Comparison of ENCODE assay signal across 9 cellular contexts in genomic region chr3:123068227-123069020, GRCh38. TPM values are rescaled to one million over a fixed set of nuclear protein-coding genes. Genes with fewer than 3 reads are reported as not detected.
DNase-seq lines count a peak whose midpoint lies in the region; ATAC-seq, FAIRE-seq and TF ChIP-seq lines count a peak whose summit lies in the region.
"Had no signal": no experiment of that assay in that cellular context is flagged by ENCODE, and none has a peak within 500 bp of the region (broad histone marks: within the 10 kb centered on the region; RNA-seq: fewer than 3 reads in every experiment).

No MANE protein-coding gene starts in this region.

- TF ChIP-seq RAD21 in A549 (conservative IDR thresholded peaks at IDR 0.05 in 1 of 2, IDR thresholded peaks at IDR 0.05 in 1 of 2), result no peak
- TF ChIP-seq RAD21 in liver (IDR thresholded peaks at IDR 0.05), result peak; percentile 33 to 37

- H3K36me3 ChIP-seq in adrenal gland (replicated peaks in 1 of 2), result no peaks in the 10 kb centered on the region
- H3K36me3 ChIP-seq in liver (ENCODE audit: control insufficient read depth in 4 of 4, insufficient read depth in 3 of 4, low read depth in 1 of 4, low read length in 3 of 4), result no peaks in the 10 kb centered on the region

- no peak for FAIRE-seq in A549 (lab: Jason Lieb, UNC)
- FAIRE-seq: islet of Langerhans had no signal

- peak overlapping the region; percentile 98 for H3K4me3 ChIP-seq in A549
- peak overlapping the region; percentile 90 for H3K4me3 ChIP-seq in HFF-Myc (replicated peaks; ENCODE audit: low read depth, low read length)
- H3K4me3 ChIP-seq in adrenal gland, result peak overlapping the region in 2 of 4 donors; percentile 72 to 94
- H3K4me3 ChIP-seq in liver (ENCODE audit: low read depth in 1 of 3, low read length in 3 of 3), result peak overlapping the region; percentile 68 to 94 (median 87)

- POLR2A ChIA-PET in A549 (lab: Yijun Ruan, JAX), result no interaction called here

- CTCF ChIA-PET in A549 (lab: Yijun Ruan, JAX), result interaction anchor here (0.5 to 2.9 kb wide), 5 partner anchors 22 to 1522 kb away, joined by 3 to 18 read pairs (median 3); partner anchors contain the start of gene SEMA5B

- peak; percentile 31 to 61; a peak in 5 of 6 replicates for ATAC-seq in A549
- ATAC-seq in GM18867 (IDR thresholded peaks at IDR 0.05; ENCODE audit: unreplicated experiment), result no peak
- no peak for ATAC-seq in GM21825 (IDR thresholded peaks at IDR 0.05; ENCODE audit: unreplicated experiment)
- no peak for ATAC-seq in HG03280 (IDR thresholded peaks at IDR 0.05; ENCODE audit: unreplicated experiment)
- no peak for ATAC-seq in GM18861 (IDR thresholded peaks at IDR 0.05; ENCODE audit: unreplicated experiment)

- H3K9me3 ChIP-seq in A549 (no peaks in the 10 kb centered on the region), adrenal gland (replicated peaks in 1 of 3) (no peaks in the 10 kb centered on the region), liver (ENCODE audit: control insufficient read depth in 4 of 4, low read length in 3 of 4) (no peaks in the 10 kb centered on the region)

- H3K27me3 ChIP-seq in adrenal gland (no peaks in the 10 kb centered on the region), liver (ENCODE audit: control insufficient read depth in 4 of 4, insufficient read depth in 4 of 4, low read length in 3 of 4) (no peaks in the 10 kb centered on the region)

- DNase-seq in A549 (ENCODE audit: low read depth in 1 of 2, low spot score in 1 of 2) (peak; percentile 60 to 61), HFF-Myc (ENCODE audit: extremely low read depth, low read depth) (no peak), adrenal gland (peak in 2 of 7 donors; percentile 34 to 74)

- intact Hi-C loops in adrenal gland (cut with DNase I), result no loop called here

- TF ChIP-seq POLR2A in A549 (IDR thresholded peaks at IDR 0.05; ENCODE audit: low read length), result no peak
- TF ChIP-seq POLR2A in adrenal gland (IDR thresholded peaks at IDR 0.05), result no peak

- 24% methylated on average over 13 of the region's 13 CpGs for WGBS in A549 (ENCODE audit: missing lambda C conversion rate)
- 36 to 51% (median 41%) methylated on average over 13 of the region's 13 CpGs for WGBS in adrenal gland, 4 donors
- 27% methylated on average over 13 of the region's 13 CpGs for WGBS in liver

- H3K4me1 ChIP-seq in A549, result peaks cover 23% of the 10 kb centered on the region
- peaks cover 29 to 47% of the 10 kb centered on the region in 2 donors for H3K4me1 ChIP-seq in adrenal gland (replicated peaks in 1 of 2)
- H3K4me1 ChIP-seq in liver (ENCODE audit: control insufficient read depth in 4 of 4, insufficient read depth in 4 of 4, low read length in 3 of 4), result peaks cover 8 to 54% (median 39%) of the 10 kb centered on the region in 4 donors

- TF ChIP-seq EP300 in A549 (IDR thresholded peaks at IDR 0.05), result no peak

- H3K27ac ChIP-seq in A549, result peak overlapping the region; percentile 90
- peak overlapping the region in 3 of 5 donors; percentile 80 to 91 (median 80) for H3K27ac ChIP-seq in adrenal gland
- H3K27ac ChIP-seq in liver (ENCODE audit: low read depth in 1 of 2, low read length in 2 of 2), result peak overlapping the region; percentile 93 to 95

- peak overlapping the region; percentile 83 for H3K4me2 ChIP-seq in A549

- H3K9ac ChIP-seq in liver (ENCODE audit: low read depth in 1 of 2, low read length in 2 of 2), result peak overlapping the region; percentile 53 to 82

- no peak for TF ChIP-seq CTCF in A549 (IDR thresholded peaks at IDR 0.05)
- no peak for TF ChIP-seq CTCF in HFF-Myc (IDR thresholded peaks at IDR 0.05; ENCODE audit: low read depth, low read length, missing control alignments)
- no peak for TF ChIP-seq CTCF in adrenal gland (IDR thresholded peaks at IDR 0.05)
- TF ChIP-seq CTCF in liver (IDR thresholded peaks at IDR 0.05; ENCODE audit: low read depth, low read length, missing input control), result no peak

TF ChIP-seq in A549, 52 proteins besides CTCF, POLR2A, EP300 and RAD21:
- TF ChIP-seq MAX (IDR thresholded peaks at IDR 0.05) (0 out of 2 replicates have a peak, but pooled peaks have one; percentile 3), JUN (IDR thresholded peaks at IDR 0.05) (no peak), BCL3 (IDR thresholded peaks at IDR 0.05) (no peak)
TF ChIP-seq in A549: peak in this region for 1.

TF ChIP-seq in liver, 16 proteins besides CTCF, POLR2A, EP300 and RAD21 (continues in another document):
- peak; percentile 88 for TF ChIP-seq TAF1 (conservative IDR thresholded peaks at IDR 0.05)
- TF ChIP-seq EGR1 (IDR thresholded peaks at IDR 0.05; ENCODE audit: low read depth in 2 of 2), result peak in 1 of 2 donors; percentile 32
- TF ChIP-seq NR2F2 (IDR thresholded peaks at IDR 0.05), result no peak
- TF ChIP-seq HNF4A (conservative IDR thresholded peaks at IDR 0.05), result peak; percentile 87 to 89
- peak; percentile 84 for TF ChIP-seq SP1 (IDR thresholded peaks at IDR 0.05)
- TF ChIP-seq JUND (IDR thresholded peaks at IDR 0.05), result peak; percentile 64 to 84
- TF ChIP-seq RXRA (IDR thresholded peaks at IDR 0.05), result peak; percentile 89 to 92
- peak; percentile 78 for TF ChIP-seq ZBTB33 (IDR thresholded peaks at IDR 0.05)
- peak; percentile 57 for TF ChIP-seq ATF3 (IDR thresholded peaks at IDR 0.05)
- TF ChIP-seq HNF4G (IDR thresholded peaks at IDR 0.05), result peak; percentile 43
- TF ChIP-seq YY1 (IDR thresholded peaks at IDR 0.05), result peak; percentile 76
- TF ChIP-seq MAX (IDR thresholded peaks at IDR 0.05), result peak; percentile 49
- TF ChIP-seq GABPA (IDR thresholded peaks at IDR 0.05 in 1 of 2, conservative IDR thresholded peaks at IDR 0.05 in 1 of 2), result no peak
- peak; percentile 36 for TF ChIP-seq FOXA2 (IDR thresholded peaks at IDR 0.05)
- no peak for TF ChIP-seq FOXA1 (IDR thresholded peaks at IDR 0.05)

RNA-seq across cellular contexts. Expression of gene PDIA5, which starts 1.6 kb away (rescaled TPM):
- 25.3 and 28.1 TPM in 2 replicates for polyA plus RNA-seq in A549 (2011; rRNA removed)
- polyA plus RNA-seq in A549 (2012; cell fraction: cytosol; rRNA removed), result 15.8 and 17.0 TPM in 2 replicates
- polyA plus RNA-seq in A549 (2012; cell fraction: nucleus; rRNA removed), result 23.3 and 35.8 TPM in 2 replicates
- 15.2 to 20.8 TPM (median 17.5 TPM) in 3 replicates for polyA plus RNA-seq in A549 (2017; fragmentation: RNase III; extraction: RNeasy Plus Mini Kit Qiagen cat#74134 plus additional on column Dnase treatment)
- polyA minus RNA-seq in A549 (2011; rRNA and poly(A)+ RNA removed), result 17.6 and 20.1 TPM in 2 replicates
- total RNA-seq in adrenal gland, result 10 to 100 TPM; 39.0 to 88.9 (median 56.7) TPM
- 10 to 100 TPM; 27.0 to 52.6 (median 29.3) TPM for polyA plus RNA-seq in adrenal gland
- total RNA-seq in liver, result 10 to 100 TPM; 64.2 to 94.6 TPM
- 10 to 100 TPM; 36.8 to 62.3 TPM for polyA plus RNA-seq in liver

RNA-seq across cellular contexts. Expression of gene SEMA5B, which starts 40.9 kb away (rescaled TPM):
- 0.01 TPM in 1 of 2 replicates, not detected in the other for polyA plus RNA-seq in A549 (2011; rRNA removed)
- polyA plus RNA-seq in A549 (2012; cell fraction: cytosol; rRNA removed), result 0.01 TPM in 2 replicates
- polyA plus RNA-seq in A549 (2012; cell fraction: nucleus; rRNA removed), result 0.04 and 0.06 TPM in 2 replicates
- polyA plus RNA-seq in A549 (2017; fragmentation: RNase III; extraction: RNeasy Plus Mini Kit Qiagen cat#74134 plus additional on column Dnase treatment), result 0.03 to 0.04 TPM (median 0.03 TPM) in 3 replicates
- not detected in 2 replicates for polyA minus RNA-seq in A549 (2011; rRNA and poly(A)+ RNA removed)
- 1 to 10 TPM in 6 of 8 donors, under 1 TPM in 2; 0.35 to 2.1 (median 1.6) TPM for total RNA-seq in adrenal gland
- polyA plus RNA-seq in adrenal gland, result 1 to 10 TPM in 2 of 3 donors, under 1 TPM in 1; 0.99 to 4.3 (median 3.0) TPM
- total RNA-seq in liver, result 1 to 10 TPM in 1 of 2 donors, under 1 TPM in 1; 0.25 to 1.1 TPM
- under 1 TPM; 0.20 to 0.21 TPM for polyA plus RNA-seq in liver

Comparison
In these comparisons a context has a peak if more than half of its experiments do, and no peak if none do; other contexts are left out.
1. ATAC-seq: peak in A549 (2 of 2); none in GM18867 (single experiment), GM21825 (single experiment), HG03280 (single experiment) and GM18861 (single experiment).
2. Peak in every context shown above with its lines, with median percentiles within 50 percentile points of each other: H3K27ac ChIP-seq.